Comparison of ENCODE assay signal across 16 cellular contexts in genomic region chr11:133842053-133842452, GRCh38. TPM values are rescaled to one million over a fixed set of nuclear protein-coding genes. Genes with fewer than 3 reads are reported as not detected.
DNase-seq lines count a peak whose midpoint lies in the region; ATAC-seq lines count a peak whose summit lies in the region.
"Had no signal": no experiment of that assay in that cellular context is flagged by ENCODE, and none has a peak within 500 bp of the region (broad histone marks: within the 10 kb centered on the region; RNA-seq: fewer than 3 reads in every experiment).

No MANE protein-coding gene starts in this region.

- H3K79me1 ChIP-seq in mesendoderm (ENCODE audit: low read length) = no peaks in the 10 kb centered on the region

- no peak overlapping the region for H3K23ac ChIP-seq in mesendoderm (ENCODE audit: low read length)

- no peak overlapping the region for H4K8ac ChIP-seq in mesendoderm (ENCODE audit: low read depth, low read length)

- no peaks in the 10 kb centered on the region for H3K9me3 ChIP-seq in MG63

- no peak overlapping the region for H3K9ac ChIP-seq in mesendoderm (ENCODE audit: low read length)

- H3K18ac ChIP-seq in mesendoderm (ENCODE audit: low read length) = no peak overlapping the region

- no peak overlapping the region for H3K4me2 ChIP-seq in mesendoderm (ENCODE audit: low read length)

- no peak overlapping the region for H2BK120ac ChIP-seq in mesendoderm (ENCODE audit: low read depth, low read length)

- peak overlapping the region; percentile 44 for H3K56ac ChIP-seq in mesendoderm (ENCODE audit: low read length)

- H3K79me2 ChIP-seq in mesendoderm (ENCODE audit: control insufficient read depth, insufficient read depth, low read length) = no peaks in the 10 kb centered on the region

- DNase-seq in Ammon's horn (ENCODE audit: low spot score) (peak; percentile 35), GM03348 (ENCODE audit: low spot score) (peak; percentile 1), ecto neural progenitor cell (ENCODE audit: low spot score) (peak; percentile 41), mesendoderm (peak; percentile 63), MG63 (no peak)
- DNase-seq: AML-193; CD4-positive, alpha-beta memory T cell; DND-41; H9; NCI-H1048; NCI-H2227 treated with DMSO at 0.1 percent for 48 hours; NCI-H526 treated with DMSO at 0.1 percent for 48 hours; PC-3 had no signal

- H3K4me3 ChIP-seq in mesendoderm (ENCODE audit: low read length) = no peak overlapping the region
- no peak overlapping the region for H3K4me3 ChIP-seq in MG63

- H2BK5ac ChIP-seq in mesendoderm (ENCODE audit: low read length) = no peak overlapping the region

- no CpG with 5 or more reads among the region's 7 CpGs for WGBS in mesendoderm (ENCODE audit: extremely low coverage, insufficient coverage, low lambda C conversion rate)

- ATAC-seq in HG02623 (IDR thresholded peaks at IDR 0.05; ENCODE audit: unreplicated experiment) = no peak
- ATAC-seq in GM18870 (IDR thresholded peaks at IDR 0.05; ENCODE audit: unreplicated experiment) = no peak
- ATAC-seq in HG02885 (IDR thresholded peaks at IDR 0.05; ENCODE audit: poor library complexity, unreplicated experiment) = no peak
- ATAC-seq: PC-3 had no signal

- H3K4me1 ChIP-seq in mesendoderm (ENCODE audit: control insufficient read depth, low read depth, low read length) = no peaks in the 10 kb centered on the region

- H2AK5ac ChIP-seq in mesendoderm (ENCODE audit: low read length) = no peak overlapping the region

- H3K27ac ChIP-seq in mesendoderm (ENCODE audit: low read depth, low read length) = no peak overlapping the region

- H3K4ac ChIP-seq in mesendoderm (ENCODE audit: low read depth, low read length) = no peak overlapping the region

- no peak overlapping the region for H2BK15ac ChIP-seq in mesendoderm (replicated peaks; ENCODE audit: low read depth)

- H3K36me3 ChIP-seq in mesendoderm (ENCODE audit: control insufficient read depth, insufficient read depth, low read length) = no peaks in the 10 kb centered on the region
- no peaks in the 10 kb centered on the region for H3K36me3 ChIP-seq in MG63

- no peak overlapping the region for H4K5ac ChIP-seq in mesendoderm (ENCODE audit: low read length)

- no peaks in the 10 kb centered on the region for H3K27me3 ChIP-seq in mesendoderm (ENCODE audit: insufficient read depth, low read length, poor library complexity)
- H3K27me3 ChIP-seq in MG63 = peaks cover 2% of the 10 kb centered on the region; the same call in 1 of the 2 replicates

RNA-seq across cellular contexts. Expression of gene SPATA19, which starts 3.3 kb away (rescaled TPM):
- polyA plus RNA-seq in mesendoderm (2013, experiment 1 of 2) = not detected
- not detected for polyA plus RNA-seq in mesendoderm (2013, experiment 2 of 2)
- total RNA-seq in MG63 (2014; rRNA removed; shearing (Covaris generic); ENCODE audit: low replicate concordance) = not detected in 2 replicates
- total RNA-seq: CD4-positive, alpha-beta memory T cell; H9; PC-3 had no signal
- polyA plus RNA-seq: CD4-positive, alpha-beta memory T cell had no signal
